14 cellular contexts compared by ENCODE assay signal in the genomic region with DNA sequence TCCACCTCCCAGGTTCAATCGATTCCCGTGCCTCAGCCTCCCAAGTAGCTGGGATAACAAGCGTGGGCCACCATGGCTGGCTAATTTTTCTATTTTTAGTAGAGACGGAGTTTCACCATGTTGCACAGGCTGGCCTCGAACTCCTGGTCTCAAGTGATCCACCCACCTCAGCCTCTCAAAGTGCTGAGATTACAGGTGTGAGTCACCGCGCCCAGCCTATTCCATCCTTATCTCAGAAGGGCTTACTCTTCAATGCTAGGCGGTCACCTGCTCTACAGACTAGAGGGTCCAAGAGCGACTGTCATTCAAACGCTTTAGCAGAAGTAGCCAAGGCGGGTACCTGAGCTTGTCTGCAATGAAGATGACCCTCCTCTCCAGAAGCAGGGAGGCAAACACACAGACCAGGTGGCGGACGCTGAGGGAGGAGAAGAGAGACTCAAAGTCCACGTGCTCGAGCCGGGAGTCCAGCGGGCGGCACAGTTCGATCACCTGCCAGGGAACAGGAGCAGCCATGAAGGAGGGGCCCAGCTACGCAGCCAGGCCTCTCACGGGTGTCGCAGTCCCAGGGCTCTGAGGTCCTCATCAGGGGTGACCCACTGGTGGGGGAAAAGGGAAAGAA.
"Had no signal": no experiment of that assay in that cellular context is flagged by ENCODE, and none has a peak within 500 bp of the region (broad histone marks: within the 10 kb centered on the region; RNA-seq: fewer than 3 reads in every experiment).

No MANE protein-coding gene starts in this region.

- H3K27ac ChIP-seq: dorsolateral prefrontal cortex, lower lobe of right lung, tibial artery had no signal

- H3K4me1 ChIP-seq: tibial artery had no signal

- H3K27ac Mint-ChIP-seq: activated CD4-positive, alpha-beta memory T cell treated with anti-CD3 and anti-CD28 coated beads, Interleukin-2, amount 10 ng/mL, durations not matched to agents 7 days and 5 days; activated T-cell treated with anti-CD3 and anti-CD28 coated beads, Interleukin-2, amount 50 U/mL, for 24 hours; stimulated activated naive B cell treated with anti-CD40 and anti-IgM and Interleukin-4, amounts not matched to agents 10 μg/mL and 1 μg/mL and 100 μg/mL, for 72 hours; T-cell had no signal

- H3K4me1 Mint-ChIP-seq: activated CD4-positive, alpha-beta memory T cell treated with anti-CD3 and anti-CD28 coated beads, Interleukin-2, amount 10 ng/mL, durations not matched to agents 7 days and 5 days had no signal

- ATAC-seq: lower lobe of right lung; stimulated activated naive B cell treated with anti-CD40 and anti-IgM and Interleukin-4, amounts not matched to agents 10 μg/mL and 1 μg/mL and 100 μg/mL, for 72 hours; T-cell had no signal

- H3K9me3 Mint-ChIP-seq: activated CD4-positive, alpha-beta memory T cell treated with anti-CD3 and anti-CD28 coated beads, Interleukin-2, amount 10 ng/mL, durations not matched to agents 7 days and 5 days; activated T-cell treated with anti-CD3 and anti-CD28 coated beads, Interleukin-2, amount 50 U/mL, for 24 hours; stimulated activated naive B cell treated with anti-CD40 and anti-IgM and Interleukin-4, amounts not matched to agents 10 μg/mL and 1 μg/mL and 100 μg/mL, for 72 hours; T-cell had no signal

- H3K36me3 ChIP-seq: tibial artery had no signal

- H3K4me3 ChIP-seq: dorsolateral prefrontal cortex, lower lobe of right lung, tibial artery had no signal

- H3K36me3 Mint-ChIP-seq: stimulated activated naive B cell treated with anti-CD40 and anti-IgM and Interleukin-4, amounts not matched to agents 10 μg/mL and 1 μg/mL and 100 μg/mL, for 72 hours; T-cell had no signal

- H3K27me3 ChIP-seq: dorsolateral prefrontal cortex, tibial artery had no signal

- H3K4me3 Mint-ChIP-seq: activated CD4-positive, alpha-beta memory T cell treated with anti-CD3 and anti-CD28 coated beads, Interleukin-2, amount 10 ng/mL, durations not matched to agents 7 days and 5 days; activated T-cell treated with anti-CD3 and anti-CD28 coated beads, Interleukin-2, amount 50 U/mL, for 24 hours; stimulated activated naive B cell treated with anti-CD40 and anti-IgM and Interleukin-4, amounts not matched to agents 10 μg/mL and 1 μg/mL and 100 μg/mL, for 72 hours; T-cell had no signal

- DNase-seq: activated CD4-positive, alpha-beta memory T cell treated with anti-CD3 and anti-CD28 coated beads, Interleukin-2, amount 10 ng/mL, durations not matched to agents 7 days and 5 days; activated naive CD4-positive, alpha-beta T cell treated with anti-CD3 and anti-CD28 coated beads, Interleukin-2, amount 50 U/mL, for 16 hours; activated T-cell treated with anti-CD3 and anti-CD28 coated beads, Interleukin-2, amount 50 U/mL, for 24 hours; dorsolateral prefrontal cortex; hypothalamus; lower lobe of right lung; retina; SK-N-SH; stimulated activated CD4-positive, alpha-beta T cell treated with anti-CD3 and anti-CD28 coated beads, Interleukin-15, amount 100 ng/mL, for 24 hours; stimulated activated CD4-positive, alpha-beta T cell treated with anti-CD3 and anti-CD28 coated beads, Interleukin-4, amount 100 ng/mL, for 1 hour; stimulated activated naive B cell treated with anti-CD40 and anti-IgM and Interleukin-4, amounts not matched to agents 10 μg/mL and 1 μg/mL and 100 μg/mL, for 72 hours; T-cell; T-helper 9 cell had no signal

- H3K9me3 ChIP-seq: lower lobe of right lung, SK-N-SH, tibial artery had no signal
